9 cellular contexts compared by ENCODE assay signal in the genomic region with DNA sequence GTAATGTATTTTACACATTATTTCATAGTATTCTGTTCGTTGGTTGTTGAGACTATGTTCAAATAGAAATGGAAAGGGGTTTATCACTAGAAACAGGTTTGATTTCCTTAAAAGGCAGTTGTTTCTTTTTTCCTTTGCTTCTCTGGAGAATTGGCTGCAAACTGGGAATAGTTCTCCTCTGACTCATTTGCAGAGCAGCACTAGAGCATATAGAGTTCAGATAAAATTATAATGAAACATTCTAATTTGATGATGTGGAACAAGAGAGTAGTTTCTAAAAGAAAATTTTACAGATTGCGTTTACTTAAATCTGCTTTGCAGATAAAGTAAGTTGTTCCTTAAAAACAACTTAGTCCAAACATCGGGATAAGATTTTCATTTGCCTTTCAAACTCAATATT. TPM values are rescaled to one million over a fixed set of nuclear protein-coding genes. Genes with fewer than 3 reads are reported as not detected.
DNase-seq lines count a peak whose midpoint lies in the region; ATAC-seq and TF ChIP-seq lines count a peak whose summit lies in the region.
"Had no signal": no experiment of that assay in that cellular context is flagged by ENCODE, and none has a peak within 500 bp of the region (broad histone marks: within the 10 kb centered on the region; RNA-seq: fewer than 3 reads in every experiment).

No MANE protein-coding gene starts in this region.

- no peak for TF ChIP-seq CTCF in ascending aorta (IDR thresholded peaks at IDR 0.05)

- DNase-seq in H4 (ENCODE audit: low spot score) = peak; percentile 86
- no peak for DNase-seq in ascending aorta (ENCODE audit: low spot score in 2 of 2)
- no peak for DNase-seq in right cardiac atrium
- DNase-seq in effector memory CD4-positive, alpha-beta T cell = no peak
- DNase-seq in T-helper 17 cell = no peak
- DNase-seq in central memory CD4-positive, alpha-beta T cell = no peak
- no peak for DNase-seq in NCI-H1105 (lab: John Stamatoyannopoulos, UW)

- intact Hi-C loops in ascending aorta (cut with DNase I) = no loop called here
- intact Hi-C loops in right cardiac atrium (cut with DNase I) = no loop called here

- peak overlapping the region; percentile 15 to 20 for H3K4me3 ChIP-seq in ascending aorta
- no peak overlapping the region for H3K4me3 ChIP-seq in right cardiac atrium (ENCODE audit: low read length)
- peak overlapping the region; percentile 3 for H3K4me3 ChIP-seq in skeletal muscle satellite cell (ENCODE audit: low read length)
- no peak overlapping the region for H3K4me3 ChIP-seq in effector memory CD4-positive, alpha-beta T cell (ENCODE audit: insufficient read depth, low read depth, low read length, poor library complexity, severe bottlenecking)

- no peak overlapping the region for H3K4me3 Mint-ChIP-seq in T-helper 17 cell

- H3K4me1 ChIP-seq in ascending aorta = peaks cover 11 to 57% of the 10 kb centered on the region in 2 donors
- peaks cover 3% of the 10 kb centered on the region for H3K4me1 ChIP-seq in right cardiac atrium (ENCODE audit: control insufficient read depth, insufficient read depth, low read length)
- H3K4me1 ChIP-seq in skeletal muscle satellite cell (ENCODE audit: control insufficient read depth, insufficient read depth, low read length) = peaks cover 30% of the 10 kb centered on the region
- H3K4me1 ChIP-seq in effector memory CD4-positive, alpha-beta T cell (ENCODE audit: control insufficient read depth, insufficient read depth, low read length, poor library complexity, severe bottlenecking) = no peaks in the 10 kb centered on the region

- H3K27ac ChIP-seq in ascending aorta (peak overlapping the region; percentile 72 to 78), right cardiac atrium (ENCODE audit: low read length) (no peak overlapping the region)
- no peak overlapping the region for H3K27ac ChIP-seq in effector memory CD4-positive, alpha-beta T cell (ENCODE audit: insufficient read depth, low read length, poor library complexity, severe bottlenecking)
- H3K27ac ChIP-seq: neutrophil had no signal

- peak; percentile 42 to 53 for ATAC-seq in right cardiac atrium
- no peak for ATAC-seq in T-helper 17 cell

- H3K9ac ChIP-seq in skeletal muscle satellite cell (ENCODE audit: low read depth, low read length) = peak overlapping the region; percentile 11

- WGBS in right cardiac atrium = 50% methylated on average over 3 of the region's 3 CpGs

- peaks cover 8% of the 10 kb centered on the region for H3K36me3 Mint-ChIP-seq in T-helper 17 cell (ENCODE audit: low read depth)

- H3K27me3 ChIP-seq in ascending aorta (no peaks in the 10 kb centered on the region), right cardiac atrium (ENCODE audit: control insufficient read depth, insufficient read depth) (no peaks in the 10 kb centered on the region), skeletal muscle satellite cell (ENCODE audit: control insufficient read depth, insufficient read depth, low read length) (no peaks in the 10 kb centered on the region)
- no peaks in the 10 kb centered on the region for H3K27me3 ChIP-seq in effector memory CD4-positive, alpha-beta T cell (replicated peaks; ENCODE audit: control insufficient read depth, insufficient read depth, low read length, poor library complexity, severe bottlenecking)
- H3K27me3 ChIP-seq: neutrophil had no signal

- H3K9me3 ChIP-seq in ascending aorta (no peaks in the 10 kb centered on the region), right cardiac atrium (ENCODE audit: control insufficient read depth, low read length) (no peaks in the 10 kb centered on the region), skeletal muscle satellite cell (replicated peaks; ENCODE audit: low read length) (no peaks in the 10 kb centered on the region), T-helper 17 cell (ENCODE audit: control insufficient read depth, low read length, poor library complexity, severe bottlenecking) (no peaks in the 10 kb centered on the region)
- no peaks in the 10 kb centered on the region for H3K9me3 ChIP-seq in effector memory CD4-positive, alpha-beta T cell (ENCODE audit: control insufficient read depth, low read length)
- H3K9me3 ChIP-seq: neutrophil had no signal

- peak overlapping the region; percentile 48 for H3K4me2 ChIP-seq in skeletal muscle satellite cell (ENCODE audit: low read length)

- H3K36me3 ChIP-seq in ascending aorta (no peaks in the 10 kb centered on the region), skeletal muscle satellite cell (ENCODE audit: insufficient read depth, low read length) (no peaks in the 10 kb centered on the region)
- H3K36me3 ChIP-seq in effector memory CD4-positive, alpha-beta T cell (ENCODE audit: control insufficient read depth, insufficient read depth, low read length) = no peaks in the 10 kb centered on the region
- H3K36me3 ChIP-seq: neutrophil had no signal

- no peak overlapping the region for H3K27ac Mint-ChIP-seq in T-helper 17 cell

- H3K4me1 Mint-ChIP-seq in T-helper 17 cell = peaks cover 2% of the 10 kb centered on the region

- peaks cover 24% of the 10 kb centered on the region for H3K27me3 Mint-ChIP-seq in T-helper 17 cell

RNA-seq across cellular contexts. Expression of gene SYNPO2, which starts 29.7 kb away (rescaled TPM):
- 0.45 and 0.95 TPM in 2 replicates for total RNA-seq in H4 (2014; rRNA removed; shearing (Covaris generic))
- total RNA-seq in ascending aorta (178 TPM), right cardiac atrium (100 to 1,000 TPM; 111 to 134 (median 118) TPM), T-helper 17 cell (under 1 TPM; 0.37 to 0.72 TPM)
- 29.6 TPM for polyA plus RNA-seq in right cardiac atrium
- 3.0 and 7.0 TPM in 2 replicates for total RNA-seq in skeletal muscle satellite cell (2012; rRNA removed)

Comparison
In these comparisons a context has a peak if more than half of its experiments do, and no peak if none do; other contexts are left out.
1. H3K27ac ChIP-seq: peak in ascending aorta (2 of 2); none in right cardiac atrium (single experiment) and effector memory CD4-positive, alpha-beta T cell (single experiment).
2. H3K4me3 ChIP-seq: peak in ascending aorta (2 of 2) and skeletal muscle satellite cell (single experiment); none in right cardiac atrium (single experiment) and effector memory CD4-positive, alpha-beta T cell (single experiment).
3. RNA of gene SYNPO2, which starts 29.7 kb away (total RNA-seq): 178 TPM in ascending aorta (single experiment) and 111 to 134 TPM in right cardiac atrium; 0.45 to 0.95 TPM in H4 and 0.37 to 0.72 TPM in T-helper 17 cell; every median in the first group is over 10 times any median in the second.